In the genomic region with DNA sequence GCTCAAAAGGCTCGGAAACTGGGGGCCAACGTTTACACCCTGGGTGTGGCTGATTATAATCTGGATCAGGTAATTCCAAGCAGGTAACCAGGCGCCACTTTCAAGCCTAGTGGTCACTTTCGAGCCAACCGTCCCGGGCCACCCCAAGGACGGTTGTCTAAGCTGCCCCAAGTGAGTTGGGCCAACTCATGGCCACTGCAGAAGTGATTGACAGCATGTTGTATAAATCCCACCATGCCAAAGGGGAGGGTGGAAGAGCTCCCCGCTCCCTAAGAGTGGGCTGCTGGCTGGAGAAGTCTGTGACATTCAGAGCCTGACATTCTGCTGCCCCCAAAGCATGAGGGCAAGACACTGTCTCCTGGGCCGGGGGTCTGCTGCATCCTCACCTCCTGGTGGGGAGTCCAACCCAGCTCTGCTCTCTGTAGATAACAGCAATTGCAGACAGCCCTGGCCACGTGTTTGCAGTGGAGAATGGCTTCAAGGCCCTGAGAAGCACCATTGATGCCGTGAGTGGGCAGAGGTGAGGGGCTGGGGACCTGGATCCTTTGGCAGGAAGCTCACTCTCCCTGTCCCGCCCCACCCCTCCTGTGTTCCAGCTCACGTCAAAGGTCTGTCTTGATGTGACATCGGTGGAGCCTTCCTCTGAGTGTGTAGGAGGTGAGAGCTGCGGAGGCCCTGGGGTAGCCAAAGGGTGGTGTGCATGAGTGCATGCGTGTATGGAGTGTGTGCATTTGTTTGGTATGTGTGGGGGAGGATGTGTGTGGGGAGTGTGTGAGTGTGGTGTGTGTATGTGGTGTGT, we compare ENCODE assay signal across 1 cellular context.
A peak's percentile ranks its signal among the peaks of the same experiment; 100 is the strongest.
TF ChIP-seq lines count a peak whose summit lies in the region.

No MANE protein-coding gene starts in this region.

TF ChIP-seq in GM12878, 131 proteins besides CTCF, POLR2A, EP300 and RAD21:
- no peak for TF ChIP-seq RFX5 (IDR thresholded peaks at IDR 0.05; ENCODE audit: low read depth, low read length)
- TF ChIP-seq FOXM1 (IDR thresholded peaks at IDR 0.05; ENCODE audit: low read depth, low read length), result no peak
- TF ChIP-seq ZNF207 (IDR thresholded peaks at IDR 0.05; ENCODE audit: borderline replicate concordance), result no peak
- TF ChIP-seq IKZF1 (conservative IDR thresholded peaks at IDR 0.05), result 0 out of 2 replicates have a peak, but pooled peaks have one; percentile 21
- TF ChIP-seq CBX5 (IDR thresholded peaks at IDR 0.05; ENCODE audit: low read depth), result no peak
